ENCODE assay signal across 22 cellular contexts in genomic region chr9:29432191-29432590, GRCh38.
DNase-seq lines count a peak whose midpoint lies in the region; ATAC-seq and TF ChIP-seq lines count a peak whose summit lies in the region.
"Had no signal": no experiment of that assay in that cellular context is flagged by ENCODE, and none has a peak within 500 bp of the region (broad histone marks: within the 10 kb centered on the region; RNA-seq: fewer than 3 reads in every experiment).

No MANE protein-coding gene starts in this region.

- H3K36me3 Mint-ChIP-seq in neural crest cell (ENCODE audit: low read depth), result peaks cover 17% of the 10 kb centered on the region
- H3K36me3 Mint-ChIP-seq: CD14-positive monocyte; CD4-positive, alpha-beta memory T cell; CD4-positive, CD25-positive, alpha-beta regulatory T cell; CD8-positive, alpha-beta memory T cell had no signal

- DNase-seq in NCI-H69 (lab: John Stamatoyannopoulos, UW), result peak; percentile 16
- DNase-seq in foreskin melanocyte, result peak; percentile 94
- no peak for DNase-seq in neural crest cell (ENCODE audit: low read depth, low spot score)
- no peak for DNase-seq in activated naive CD4-positive, alpha-beta T cell (lab: John Stamatoyannopoulos, UW)
- DNase-seq in NCI-H187 (lab: John Stamatoyannopoulos, UW), result no peak
- DNase-seq: AML-193; CD4-positive, alpha-beta memory T cell; CD4-positive, CD25-positive, alpha-beta regulatory T cell; CD8-positive, alpha-beta memory T cell; COR-L47; DMS 273 treated with DMSO at 0.1 percent for 48 hours; DMS153; DMS53; DMS79; DND-41; EL; GDM1 had no signal

- no peak overlapping the region for H3K4me3 Mint-ChIP-seq in neural crest cell
- H3K4me3 Mint-ChIP-seq: B cell; CD14-positive monocyte; CD4-positive, alpha-beta memory T cell; CD4-positive, CD25-positive, alpha-beta regulatory T cell; CD8-positive, alpha-beta memory T cell had no signal

- H3K27me3 Mint-ChIP-seq in neural crest cell (ENCODE audit: low read depth), result no peaks in the 10 kb centered on the region
- H3K27me3 Mint-ChIP-seq: B cell; CD4-positive, alpha-beta memory T cell; CD4-positive, CD25-positive, alpha-beta regulatory T cell; CD8-positive, alpha-beta memory T cell had no signal

- no peak for ATAC-seq in GM18909 (IDR thresholded peaks at IDR 0.05; ENCODE audit: poor library complexity, unreplicated experiment)
- ATAC-seq: A549, GM12878 had no signal

- no peak for TF ChIP-seq CTCF in neural crest cell (conservative IDR thresholded peaks at IDR 0.05)

- peaks cover 4% of the 10 kb centered on the region for H3K4me1 Mint-ChIP-seq in neural crest cell
- H3K4me1 Mint-ChIP-seq: B cell; CD14-positive monocyte; CD4-positive, alpha-beta memory T cell; CD4-positive, CD25-positive, alpha-beta regulatory T cell; CD8-positive, alpha-beta memory T cell had no signal

- H3K9me3 Mint-ChIP-seq in neural crest cell, result peaks cover 11% of the 10 kb centered on the region

- H3K27ac Mint-ChIP-seq in neural crest cell (ENCODE audit: unreplicated experiment), result peak overlapping the region; percentile 58
- H3K27ac Mint-ChIP-seq: B cell; CD14-positive monocyte; CD4-positive, alpha-beta memory T cell; CD8-positive, alpha-beta memory T cell had no signal

Comparison
In these comparisons a context has a peak if more than half of its experiments do, and no peak if none do; other contexts are left out.
1. DNase-seq: peak in NCI-H69 (single experiment) and foreskin melanocyte (single experiment); none in neural crest cell (single experiment), activated naive CD4-positive, alpha-beta T cell (0 of 4) and NCI-H187 (0 of 2).